Comparison of ENCODE assay signal across 15 cellular contexts in genomic region chr1:6471969-6472368, GRCh38. TPM values are rescaled to one million over a fixed set of nuclear protein-coding genes. Genes with fewer than 3 reads are reported as not detected.
DNase-seq lines count a peak whose midpoint lies in the region; ATAC-seq and TF ChIP-seq lines count a peak whose summit lies in the region.
"Had no signal": no experiment of that assay in that cellular context is flagged by ENCODE, and none has a peak within 500 bp of the region (broad histone marks: within the 10 kb centered on the region; RNA-seq: fewer than 3 reads in every experiment).

No MANE protein-coding gene starts in this region.

- TF ChIP-seq EP300 in transverse colon (IDR thresholded peaks at IDR 0.05; ENCODE audit: low read depth) = no peak

- H3K27ac ChIP-seq in breast epithelium (peak overlapping the region; percentile 1 to 25), right lobe of liver (peak overlapping the region in 2 of 3 donors; percentile 54 to 56), transverse colon (peak overlapping the region; percentile 89 to 93 (median 92))
- H3K27ac ChIP-seq: psoas muscle had no signal

- H3K9me3 ChIP-seq in breast epithelium (no peaks in the 10 kb centered on the region), right lobe of liver (no peaks in the 10 kb centered on the region), transverse colon (no peaks in the 10 kb centered on the region)
- H3K9me3 ChIP-seq: psoas muscle had no signal

- no peaks in the 10 kb centered on the region for H3K27me3 ChIP-seq in breast epithelium
- H3K27me3 ChIP-seq in right lobe of liver = no peaks in the 10 kb centered on the region
- no peaks in the 10 kb centered on the region for H3K27me3 ChIP-seq in transverse colon

- WGBS in right lobe of liver (ENCODE audit: insufficient coverage, low coverage, low lambda C conversion rate, missing lambda C conversion rate) = 18% methylated on average over 5 of the region's 7 CpGs
- 16 to 69% methylated on average over 2 to 7 of the region's 7 CpGs for WGBS in transverse colon (ENCODE audit: low coverage in 1 of 2), 2 donors

- no peaks in the 10 kb centered on the region for H3K36me3 ChIP-seq in breast epithelium
- H3K36me3 ChIP-seq in right lobe of liver = no peaks in the 10 kb centered on the region
- no peaks in the 10 kb centered on the region for H3K36me3 ChIP-seq in transverse colon

- TF ChIP-seq CTCF in breast epithelium (IDR thresholded peaks at IDR 0.05) (no peak), right lobe of liver (IDR thresholded peaks at IDR 0.05) (no peak), transverse colon (IDR thresholded peaks at IDR 0.05) (no peak), GM13976 (IDR thresholded peaks at IDR 0.05; ENCODE audit: borderline replicate concordance, control extremely low read depth, extremely low read depth, insufficient read depth, missing control alignments) (no peak)

- TF ChIP-seq POLR2A in breast epithelium (IDR thresholded peaks at IDR 0.05) = no peak
- TF ChIP-seq POLR2A in right lobe of liver (IDR thresholded peaks at IDR 0.05) = peak; percentile 27
- TF ChIP-seq POLR2A in transverse colon (IDR thresholded peaks at IDR 0.05) = peak; percentile 34

- ATAC-seq in right lobe of liver (peak; percentile 79 to 88 (median 84)), GM18498 (IDR thresholded peaks at IDR 0.05; ENCODE audit: unreplicated experiment) (no peak)
- ATAC-seq: Panc1; psoas muscle; stimulated activated naive B cell treated with anti-CD40 and anti-IgM and Interleukin-4, amounts not matched to agents 10 μg/mL and 1 μg/mL and 100 μg/mL, for 72 hours had no signal

- in situ Hi-C loops in transverse colon (cut with MboI; ENCODE audit: low pct_ligation_motif_present in 1 of 4, low pct_unique_long_range_greater_than_20kb in 1 of 4, low sequenced_read_pairs in 3 of 4) = no loop called here
- in situ Hi-C loops in GM13976 (cut with MboI; ENCODE audit: low sequenced_read_pairs, unreplicated experiment) = no loop called here

- no peak overlapping the region for H3K4me3 ChIP-seq in breast epithelium
- H3K4me3 ChIP-seq in right lobe of liver = peak overlapping the region in 1 of 3 donors; percentile 23
- peak overlapping the region in 2 of 4 donors; percentile 23 to 30 for H3K4me3 ChIP-seq in transverse colon
- H3K4me3 ChIP-seq: psoas muscle had no signal

- intact Hi-C loops in breast epithelium (cut with DNase I; ENCODE audit: low total_unique reads) (no loop called here), right lobe of liver (cut with DNase I) (no loop called here), transverse colon (cut with DNase I; ENCODE audit: low total_unique reads) (no loop called here)

- peak; percentile 78 for DNase-seq in HPDE6-E6E7 (ENCODE audit: extremely low spot score)
- DNase-seq in breast epithelium (ENCODE audit: low spot score in 2 of 2) = peak in 1 of 2 donors; percentile 43
- peak; percentile 80 to 86 (median 81) for DNase-seq in right lobe of liver
- peak; percentile 89 for DNase-seq in transverse colon
- DNase-seq in GM13976 (ENCODE audit: low spot score) = no peak
- DNase-seq in 8988T = no peak
- DNase-seq: activated CD8-positive, alpha-beta memory T cell treated with anti-CD3 and anti-CD28 coated beads, Interleukin-2, amount 50 U/mL, for 4 hours; foreskin melanocyte; NCI-H2171 treated with DMSO at 0.1 percent for 48 hours; nephron progenitor cell; psoas muscle; stimulated activated naive B cell treated with anti-CD40 and anti-IgM and Interleukin-4, amounts not matched to agents 10 μg/mL and 1 μg/mL and 100 μg/mL, for 72 hours had no signal

- H3K4me1 ChIP-seq in breast epithelium (no peaks in the 10 kb centered on the region), right lobe of liver (peaks cover 0 to 9% (median 2%) of the 10 kb centered on the region in 4 donors), transverse colon (peaks cover 6 to 43% (median 29%) of the 10 kb centered on the region in 4 donors)
- H3K4me1 ChIP-seq: psoas muscle had no signal

RNA-seq across cellular contexts. Expression of gene TNFRSF25, which starts 6.0 kb away (rescaled TPM):
- total RNA-seq in breast epithelium = 10 to 100 TPM in 2 of 3 donors, 1 to 10 TPM in 1; 3.8 to 13.1 (median 12.4) TPM
- 1 to 10 TPM; 1.1 to 3.2 (median 2.1) TPM for total RNA-seq in right lobe of liver
- 10 to 100 TPM; 38.9 to 55.3 (median 45.0) TPM for total RNA-seq in transverse colon

RNA-seq across cellular contexts. Expression of gene PLEKHG5, which starts 19.5 kb away (rescaled TPM):
- total RNA-seq in breast epithelium = 10 to 100 TPM in 2 of 3 donors, 1 to 10 TPM in 1; 7.0 to 12.0 (median 11.8) TPM
- total RNA-seq in right lobe of liver = 1 to 10 TPM in 5 of 6 experiments, under 1 TPM in 1; 0.70 to 2.3 (median 1.5) TPM
- total RNA-seq in transverse colon = 10 to 100 TPM; 17.9 to 42.7 (median 37.1) TPM

RNA-seq across cellular contexts. Expression of gene ESPN, which starts 47.4 kb away (rescaled TPM):
- total RNA-seq in breast epithelium = 10 to 100 TPM in 2 of 3 donors, not detected in 1; 10.8 to 11.1 TPM
- 100 to 1,000 TPM in 4 of 6 experiments, 10 to 100 TPM in 2; 81.6 to 149 (median 120) TPM for total RNA-seq in right lobe of liver
- total RNA-seq in transverse colon = 100 to 1,000 TPM in 3 of 4 donors, 10 to 100 TPM in 1; 40.2 to 368 (median 157) TPM
- total RNA-seq: psoas muscle had no signal

RNA-seq across cellular contexts. Expression of gene HES2, which starts 52.2 kb away (rescaled TPM):
- total RNA-seq in breast epithelium (1 to 10 TPM in 2 of 3 donors, not detected in 1; 3.4 to 3.6 TPM), right lobe of liver (1 to 10 TPM in 1 of 6 experiments, under 1 TPM in 2, not detected in 3; 0.27 to 1.2 (median 0.68) TPM), transverse colon (10 to 100 TPM; 10.5 to 38.8 (median 25.4) TPM)
- total RNA-seq: endodermal cell had no signal

Comparison
In these comparisons a context has a peak if more than half of its experiments do, and no peak if none do; other contexts are left out.
1. DNase-seq: peak in HPDE6-E6E7 (single experiment), right lobe of liver (3 of 3) and transverse colon (single experiment); none in GM13976 (single experiment) and 8988T (single experiment).
2. H3K27ac ChIP-seq: peak in every context shown above with its lines; median percentile 92 in transverse colon; 55 in right lobe of liver; 13 in breast epithelium.